In genomic region chr11:32586576-32587190, GRCh38 we compare ENCODE assay signal across 8 cellular contexts. TPM values are rescaled to one million over a fixed set of nuclear protein-coding genes. Genes with fewer than 3 reads are reported as not detected.
DNase-seq lines count a peak whose midpoint lies in the region; ATAC-seq and TF ChIP-seq lines count a peak whose summit lies in the region.

No MANE protein-coding gene starts in this region.

- no peak overlapping the region for H3K27ac Mint-ChIP-seq in activated naive CD4-positive, alpha-beta T cell treated with anti-CD3 and anti-CD28 coated beads, Interleukin-2, amount 10 ng/mL, durations not matched to agents 7 days and 5 days

- CTCF ChIA-PET in activated naive CD4-positive, alpha-beta T cell treated with anti-CD3 and anti-CD28 coated beads, Interleukin-2, amount 10 ng/mL, durations not matched to agents 7 days and 5 days (lab: Charles Lee), result interaction anchor here (1.2 kb wide), 1 partner anchor 8 kb away, joined by 3 read pairs; no protein-coding TSS in a partner anchor

- peak; percentile 21 for DNase-seq in activated naive CD4-positive, alpha-beta T cell treated with anti-CD3 and anti-CD28 coated beads, Interleukin-2, amount 10 ng/mL, durations not matched to agents 7 days and 5 days
- DNase-seq in activated naive CD4-positive, alpha-beta T cell treated with anti-CD3 and anti-CD28 coated beads, Interleukin-2, amount 50 U/mL, for 16 hours, result no peak
- DNase-seq in NAMALWA (ENCODE audit: low spot score) (peak; percentile 72), cardiac fibroblast (ENCODE audit: low read depth in 2 of 2) (peak; percentile 35 to 47), retina (no peak), upper lobe of left lung (no peak)

- TF ChIP-seq POLR2A in upper lobe of left lung (IDR thresholded peaks at IDR 0.05), result no peak

- no peak overlapping the region for H3K9ac ChIP-seq in skeletal muscle satellite cell (ENCODE audit: low read depth, low read length)

- H3K4me3 ChIP-seq in cardiac fibroblast (replicated peaks in 1 of 2; ENCODE audit: low read depth in 2 of 2, low read length in 2 of 2) (no peak overlapping the region), skeletal muscle satellite cell (ENCODE audit: low read length) (no peak overlapping the region), upper lobe of left lung (no peak overlapping the region)

- H3K4me3 Mint-ChIP-seq in activated naive CD4-positive, alpha-beta T cell treated with anti-CD3 and anti-CD28 coated beads, Interleukin-2, amount 10 ng/mL, durations not matched to agents 7 days and 5 days, result no peak overlapping the region

- H3K27ac ChIP-seq in upper lobe of left lung, result no peak overlapping the region

- H3K4me1 ChIP-seq in skeletal muscle satellite cell (ENCODE audit: control insufficient read depth, insufficient read depth, low read length) (peaks cover 16% of the 10 kb centered on the region), upper lobe of left lung (peaks cover 11 to 31% (median 19%) of the 10 kb centered on the region in 4 donors)

- peaks cover 37% of the 10 kb centered on the region for H3K36me3 Mint-ChIP-seq in activated naive CD4-positive, alpha-beta T cell treated with anti-CD3 and anti-CD28 coated beads, Interleukin-2, amount 10 ng/mL, durations not matched to agents 7 days and 5 days

- ATAC-seq in upper lobe of left lung (ENCODE audit: low FRiP score in 2 of 2) (no peak), HG02678 (IDR thresholded peaks at IDR 0.05; ENCODE audit: unreplicated experiment) (no peak)

- H3K9me3 ChIP-seq in skeletal muscle satellite cell (replicated peaks; ENCODE audit: low read length) (no peaks in the 10 kb centered on the region), upper lobe of left lung (peaks cover 0 to 6% (median 0%) of the 10 kb centered on the region in 4 donors)

- H3K27me3 ChIP-seq in skeletal muscle satellite cell (ENCODE audit: control insufficient read depth, insufficient read depth, low read length) (no peaks in the 10 kb centered on the region), upper lobe of left lung (no peaks in the 10 kb centered on the region)

- no peaks in the 10 kb centered on the region for H3K27me3 Mint-ChIP-seq in activated naive CD4-positive, alpha-beta T cell treated with anti-CD3 and anti-CD28 coated beads, Interleukin-2, amount 10 ng/mL, durations not matched to agents 7 days and 5 days

- H3K4me1 Mint-ChIP-seq in activated naive CD4-positive, alpha-beta T cell treated with anti-CD3 and anti-CD28 coated beads, Interleukin-2, amount 10 ng/mL, durations not matched to agents 7 days and 5 days, result peaks cover 51% of the 10 kb centered on the region

- H3K9me3 Mint-ChIP-seq in activated naive CD4-positive, alpha-beta T cell treated with anti-CD3 and anti-CD28 coated beads, Interleukin-2, amount 10 ng/mL, durations not matched to agents 7 days and 5 days, result no peaks in the 10 kb centered on the region

- H3K4me2 ChIP-seq in skeletal muscle satellite cell (ENCODE audit: low read length), result peak overlapping the region; percentile 35

- TF ChIP-seq EP300 in upper lobe of left lung (IDR thresholded peaks at IDR 0.05), result no peak

- TF ChIP-seq CTCF in cardiac fibroblast (IDR thresholded peaks at IDR 0.05; ENCODE audit: low read depth, low read length), result peak; percentile 49
- no peak for TF ChIP-seq CTCF in upper lobe of left lung (IDR thresholded peaks at IDR 0.05)

- 73 to 85% methylated on average over 4 of the region's 4 CpGs for WGBS in upper lobe of left lung, 2 donors

- H3K36me3 ChIP-seq in skeletal muscle satellite cell (ENCODE audit: insufficient read depth, low read length), result peaks cover 40% of the 10 kb centered on the region
- peaks cover 24 to 31% (median 27%) of the 10 kb centered on the region in 4 donors for H3K36me3 ChIP-seq in upper lobe of left lung

RNA-seq across cellular contexts. Expression of gene EIF3M, which starts 3.1 kb away (rescaled TPM):
- total RNA-seq in skeletal muscle satellite cell (2012; rRNA removed), result 563 and 588 TPM in 2 replicates
- 100 to 1,000 TPM in 5 of 6 donors, 10 to 100 TPM in 1; 81.7 to 271 (median 155) TPM for total RNA-seq in upper lobe of left lung

Comparison
In these comparisons a context has a peak if more than half of its experiments do, and no peak if none do; other contexts are left out.
1. DNase-seq: peak in activated naive CD4-positive, alpha-beta T cell treated with anti-CD3 and anti-CD28 coated beads, Interleukin-2, amount 10 ng/mL, durations not matched to agents 7 days and 5 days (single experiment), NAMALWA (single experiment) and cardiac fibroblast (2 of 2); none in activated naive CD4-positive, alpha-beta T cell treated with anti-CD3 and anti-CD28 coated beads, Interleukin-2, amount 50 U/mL, for 16 hours (single experiment), retina (single experiment) and upper lobe of left lung (0 of 2).